18 cellular contexts compared by ENCODE assay signal in genomic region chr1:153951183-153951582, GRCh38. TPM values are rescaled to one million over a fixed set of nuclear protein-coding genes. Genes with fewer than 3 reads are reported as not detected.
DNase-seq lines count a peak whose midpoint lies in the region; ATAC-seq, FAIRE-seq and TF ChIP-seq lines count a peak whose summit lies in the region.
"Had no signal": no experiment of that assay in that cellular context is flagged by ENCODE, and none has a peak within 500 bp of the region (broad histone marks: within the 10 kb centered on the region; RNA-seq: fewer than 3 reads in every experiment).

No MANE protein-coding gene starts in this region.

- peaks cover 27% of the 10 kb centered on the region for H3K4me1 Mint-ChIP-seq in stimulated activated naive CD8-positive, alpha-beta T cell treated with anti-CD3 and anti-CD28 coated beads, Interleukin-15, Interleukin-2, amounts not matched to agents 100 ng/mL and 50 ng/mL, for 24 hours (ENCODE audit: low read depth)
- peaks cover 43% of the 10 kb centered on the region for H3K4me1 Mint-ChIP-seq in stimulated activated naive CD8-positive, alpha-beta T cell treated with anti-CD3 and anti-CD28 coated beads, Interleukin-15, amount 100 ng/mL, for 72 hours
- H3K4me1 Mint-ChIP-seq in activated CD8-positive, alpha-beta T cell treated with anti-CD3 and anti-CD28 coated beads, Interleukin-2, amount 10 ng/mL, durations not matched to agents 7 days and 5 days (ENCODE audit: low read depth), result peaks cover 43% of the 10 kb centered on the region
- H3K4me1 Mint-ChIP-seq in immature natural killer cell (peaks cover 29 to 30% of the 10 kb centered on the region in 2 donors), type B pancreatic cell (ENCODE audit: unreplicated experiment) (peaks cover 5% of the 10 kb centered on the region)

- no peak for FAIRE-seq in kidney (lab: Jason Lieb, UNC)
- FAIRE-seq: D721Med had no signal

- intact Hi-C loops in kidney (cut with DNase I), result no loop called here

- H3K9me3 ChIP-seq in kidney (ENCODE audit: control insufficient read depth in 1 of 2, low read length in 2 of 2), result no peaks in the 10 kb centered on the region
- H3K9me3 ChIP-seq: BE2C had no signal

- peaks cover 51% of the 10 kb centered on the region for H3K36me3 Mint-ChIP-seq in stimulated activated naive CD8-positive, alpha-beta T cell treated with anti-CD3 and anti-CD28 coated beads, Interleukin-15, Interleukin-2, amounts not matched to agents 100 ng/mL and 50 ng/mL, for 24 hours (ENCODE audit: low read depth)
- H3K36me3 Mint-ChIP-seq in activated CD8-positive, alpha-beta T cell treated with anti-CD3 and anti-CD28 coated beads, Interleukin-2, amount 10 ng/mL, durations not matched to agents 7 days and 5 days (ENCODE audit: low read depth), result peaks cover 69% of the 10 kb centered on the region
- H3K36me3 Mint-ChIP-seq in immature natural killer cell (peaks cover 10 to 36% (median 21%) of the 10 kb centered on the region in 3 donors), type B pancreatic cell (peaks cover 6% of the 10 kb centered on the region)
- H3K36me3 Mint-ChIP-seq: IgD-negative memory B cell had no signal

- no peak for ATAC-seq in stimulated activated naive CD8-positive, alpha-beta T cell treated with anti-CD3 and anti-CD28 coated beads, Interleukin-15, amount 100 ng/mL, for 72 hours
- ATAC-seq in activated CD8-positive, alpha-beta T cell treated with anti-CD3 and anti-CD28 coated beads, Interleukin-2, amount 10 ng/mL, durations not matched to agents 7 days and 5 days, result no peak

- H3K27ac ChIP-seq in kidney (ENCODE audit: low read depth in 2 of 2, low read length in 2 of 2), result no peak overlapping the region
- H3K27ac ChIP-seq: GM23248 had no signal

- H3K9ac ChIP-seq in kidney (ENCODE audit: low read length in 2 of 2), result no peak overlapping the region
- H3K9ac ChIP-seq: GM23248 had no signal

- CTCF ChIA-PET in activated CD8-positive, alpha-beta T cell treated with anti-CD3 and anti-CD28 coated beads, Interleukin-2, amount 10 ng/mL, durations not matched to agents 7 days and 5 days (lab: Charles Lee), result no interaction called here

- no peaks in the 10 kb centered on the region for H3K9me3 Mint-ChIP-seq in stimulated activated naive CD8-positive, alpha-beta T cell treated with anti-CD3 and anti-CD28 coated beads, Interleukin-15, Interleukin-2, amounts not matched to agents 100 ng/mL and 50 ng/mL, for 24 hours
- no peaks in the 10 kb centered on the region for H3K9me3 Mint-ChIP-seq in stimulated activated naive CD8-positive, alpha-beta T cell treated with anti-CD3 and anti-CD28 coated beads, Interleukin-15, amount 100 ng/mL, for 72 hours
- H3K9me3 Mint-ChIP-seq in activated CD8-positive, alpha-beta T cell treated with anti-CD3 and anti-CD28 coated beads, Interleukin-2, amount 10 ng/mL, durations not matched to agents 7 days and 5 days (ENCODE audit: insufficient read depth), result no peaks in the 10 kb centered on the region
- H3K9me3 Mint-ChIP-seq in immature natural killer cell (no peaks in the 10 kb centered on the region), type B pancreatic cell (no peaks in the 10 kb centered on the region)
- H3K9me3 Mint-ChIP-seq: CD4-positive, alpha-beta memory T cell; IgD-negative memory B cell had no signal

- TF ChIP-seq CTCF in kidney (IDR thresholded peaks at IDR 0.05; ENCODE audit: borderline replicate concordance, extremely low read depth, insufficient read depth) (no peak), type B pancreatic cell (conservative IDR thresholded peaks at IDR 0.05) (no peak)

- POLR2A ChIA-PET in activated CD8-positive, alpha-beta T cell treated with anti-CD3 and anti-CD28 coated beads, Interleukin-2, amount 10 ng/mL, durations not matched to agents 7 days and 5 days (lab: Charles Lee), result no interaction called here

- H3K36me3 ChIP-seq in kidney (ENCODE audit: control insufficient read depth in 1 of 2, insufficient read depth in 2 of 2, low read length in 2 of 2), result peaks cover 25 to 41% of the 10 kb centered on the region in 2 donors

- peak overlapping the region; percentile 15 for H3K27ac Mint-ChIP-seq in stimulated activated naive CD8-positive, alpha-beta T cell treated with anti-CD3 and anti-CD28 coated beads, Interleukin-15, Interleukin-2, amounts not matched to agents 100 ng/mL and 50 ng/mL, for 24 hours
- peak overlapping the region in 1 of 2 donors; percentile 61 for H3K27ac Mint-ChIP-seq in stimulated activated naive CD8-positive, alpha-beta T cell treated with anti-CD3 and anti-CD28 coated beads, Interleukin-15, amount 100 ng/mL, for 72 hours
- peak overlapping the region; percentile 41 for H3K27ac Mint-ChIP-seq in activated CD8-positive, alpha-beta T cell treated with anti-CD3 and anti-CD28 coated beads, Interleukin-2, amount 10 ng/mL, durations not matched to agents 7 days and 5 days
- H3K27ac Mint-ChIP-seq in immature natural killer cell (peak overlapping the region in 1 of 6 donors; percentile 5), type B pancreatic cell (no peak overlapping the region)

- DNase-seq in stimulated activated naive CD8-positive, alpha-beta T cell treated with anti-CD3 and anti-CD28 coated beads, Interleukin-15, amount 100 ng/mL, for 72 hours, result no peak
- DNase-seq in activated CD8-positive, alpha-beta T cell treated with anti-CD3 and anti-CD28 coated beads, Interleukin-2, amount 10 ng/mL, durations not matched to agents 7 days and 5 days, result no peak
- DNase-seq in kidney, result peak; percentile 35
- DNase-seq in NCI-H2227 treated with DMSO at 0.1 percent for 48 hours (lab: John Stamatoyannopoulos, UW), result no peak
- DNase-seq in immature natural killer cell, result no peak
- DNase-seq in type B pancreatic cell (ENCODE audit: extremely low spot score, unreplicated experiment), result no peak
- DNase-seq: BE2C; CD4-positive, alpha-beta memory T cell; DMS79; GM23248; HCEC 1CT; NCI-H1105; NCI-H1694; NCI-H69; SIG-M5 had no signal

- H3K27me3 Mint-ChIP-seq in stimulated activated naive CD8-positive, alpha-beta T cell treated with anti-CD3 and anti-CD28 coated beads, Interleukin-15, Interleukin-2, amounts not matched to agents 100 ng/mL and 50 ng/mL, for 24 hours, result no peaks in the 10 kb centered on the region
- no peaks in the 10 kb centered on the region for H3K27me3 Mint-ChIP-seq in stimulated activated naive CD8-positive, alpha-beta T cell treated with anti-CD3 and anti-CD28 coated beads, Interleukin-15, amount 100 ng/mL, for 72 hours
- no peaks in the 10 kb centered on the region for H3K27me3 Mint-ChIP-seq in activated CD8-positive, alpha-beta T cell treated with anti-CD3 and anti-CD28 coated beads, Interleukin-2, amount 10 ng/mL, durations not matched to agents 7 days and 5 days (ENCODE audit: low read depth)
- H3K27me3 Mint-ChIP-seq in immature natural killer cell (ENCODE audit: low read depth in 3 of 3) (peaks cover 0 to 6% (median 3%) of the 10 kb centered on the region in 3 donors), type B pancreatic cell (no peaks in the 10 kb centered on the region)
- H3K27me3 Mint-ChIP-seq: CD4-positive, alpha-beta memory T cell; IgD-negative memory B cell had no signal

- H3K4me3 Mint-ChIP-seq in stimulated activated naive CD8-positive, alpha-beta T cell treated with anti-CD3 and anti-CD28 coated beads, Interleukin-15, Interleukin-2, amounts not matched to agents 100 ng/mL and 50 ng/mL, for 24 hours, result no peak overlapping the region
- H3K4me3 Mint-ChIP-seq in stimulated activated naive CD8-positive, alpha-beta T cell treated with anti-CD3 and anti-CD28 coated beads, Interleukin-15, amount 100 ng/mL, for 72 hours, result no peak overlapping the region
- no peak overlapping the region for H3K4me3 Mint-ChIP-seq in activated CD8-positive, alpha-beta T cell treated with anti-CD3 and anti-CD28 coated beads, Interleukin-2, amount 10 ng/mL, durations not matched to agents 7 days and 5 days
- H3K4me3 Mint-ChIP-seq in immature natural killer cell (no peak overlapping the region), type B pancreatic cell (no peak overlapping the region)
- H3K4me3 Mint-ChIP-seq: CD4-positive, alpha-beta memory T cell had no signal

- H3K4me1 ChIP-seq in kidney (ENCODE audit: control insufficient read depth in 1 of 2, insufficient read depth in 1 of 2, low read depth in 1 of 2, low read length in 2 of 2), result peaks cover 4 to 6% of the 10 kb centered on the region in 2 donors

- no peak overlapping the region for H3K4me3 ChIP-seq in kidney (ENCODE audit: low read length in 2 of 2)
- H3K4me3 ChIP-seq: GM23248 had no signal

RNA-seq across cellular contexts. Expression of gene DENND4B, which starts 4.7 kb away (rescaled TPM):
- 100 to 1,000 TPM; 140 to 143 TPM for total RNA-seq in activated CD8-positive, alpha-beta T cell treated with anti-CD3 and anti-CD28 coated beads, Interleukin-2, amount 10 ng/mL, durations not matched to agents 7 days and 5 days
- 60.6 TPM for total RNA-seq in kidney
- 13.2 TPM for polyA plus RNA-seq in kidney (ENCODE audit: insufficient read depth, low read depth, low replicate concordance)
- 10 to 100 TPM in 2 of 3 donors, 1 to 10 TPM in 1; 9.9 to 37.1 (median 11.5) TPM for polyA plus RNA-seq in immature natural killer cell
- 43.0 and 70.7 TPM in 2 replicates for total RNA-seq in type B pancreatic cell (ENCODE audit: low replicate concordance)

RNA-seq across cellular contexts. Expression of gene CRTC2, which starts 7.2 kb away (rescaled TPM):
- 100 to 1,000 TPM in 1 of 2 experiments, 10 to 100 TPM in 1; 85.1 to 104 TPM for total RNA-seq in activated CD8-positive, alpha-beta T cell treated with anti-CD3 and anti-CD28 coated beads, Interleukin-2, amount 10 ng/mL, durations not matched to agents 7 days and 5 days
- total RNA-seq in kidney (44.8 TPM), type B pancreatic cell (ENCODE audit: low replicate concordance) (31.1 and 36.0 TPM in 2 replicates)
- polyA plus RNA-seq in kidney (ENCODE audit: insufficient read depth, low read depth, low replicate concordance) (28.6 TPM), immature natural killer cell (10 to 100 TPM; 13.0 to 31.2 (median 19.3) TPM)

RNA-seq across cellular contexts. Expression of gene SLC39A1, which starts 12.2 kb away (rescaled TPM):
- 10 to 100 TPM; 35.7 to 36.5 TPM for total RNA-seq in activated CD8-positive, alpha-beta T cell treated with anti-CD3 and anti-CD28 coated beads, Interleukin-2, amount 10 ng/mL, durations not matched to agents 7 days and 5 days
- 125 TPM for total RNA-seq in kidney
- polyA plus RNA-seq in kidney (ENCODE audit: insufficient read depth, low read depth, low replicate concordance), result 106 TPM
- 10 to 100 TPM; 52.3 to 84.8 (median 54.6) TPM for polyA plus RNA-seq in immature natural killer cell
- total RNA-seq in type B pancreatic cell (ENCODE audit: low replicate concordance), result 75.7 and 93.4 TPM in 2 replicates

RNA-seq across cellular contexts. Expression of gene CREB3L4, which starts 16.5 kb away (rescaled TPM):
- total RNA-seq in activated CD8-positive, alpha-beta T cell treated with anti-CD3 and anti-CD28 coated beads, Interleukin-2, amount 10 ng/mL, durations not matched to agents 7 days and 5 days, result 1 to 10 TPM; 5.7 to 9.0 TPM
- total RNA-seq in kidney (10.9 TPM), type B pancreatic cell (ENCODE audit: low replicate concordance) (17.2 and 31.8 TPM in 2 replicates)
- polyA plus RNA-seq in kidney (ENCODE audit: insufficient read depth, low read depth, low replicate concordance) (9.3 TPM), immature natural killer cell (10 to 100 TPM; 10.0 to 17.6 (median 15.2) TPM)

RNA-seq across cellular contexts. Expression of gene JTB, which starts 26.3 kb away (rescaled TPM):
- 100 to 1,000 TPM; 133 to 140 TPM for total RNA-seq in activated CD8-positive, alpha-beta T cell treated with anti-CD3 and anti-CD28 coated beads, Interleukin-2, amount 10 ng/mL, durations not matched to agents 7 days and 5 days
- total RNA-seq in kidney (97.0 TPM), type B pancreatic cell (ENCODE audit: low replicate concordance) (99.2 and 153 TPM in 2 replicates)
- polyA plus RNA-seq in kidney (ENCODE audit: insufficient read depth, low read depth, low replicate concordance) (188 TPM), immature natural killer cell (100 to 1,000 TPM; 365 to 460 (median 440) TPM)
